15 cellular contexts compared by ENCODE assay signal in genomic region chr11:75793966-75794365, GRCh38.
"Had no signal": no experiment of that assay in that cellular context is flagged by ENCODE, and none has a peak within 500 bp of the region (broad histone marks: within the 10 kb centered on the region; RNA-seq: fewer than 3 reads in every experiment).

No MANE protein-coding gene starts in this region.

- H3K4me1 Mint-ChIP-seq: activated CD4-positive, alpha-beta memory T cell treated with anti-CD3 and anti-CD28 coated beads, Interleukin-2, amount 10 ng/mL, durations not matched to agents 7 days and 5 days had no signal

- H3K4me3 ChIP-seq: cardiac muscle cell, colonic mucosa, tibial artery, vagina had no signal

- H3K9me3 ChIP-seq: colonic mucosa, tibial artery, vagina had no signal

- H3K9me3 Mint-ChIP-seq: activated CD4-positive, alpha-beta memory T cell treated with anti-CD3 and anti-CD28 coated beads, Interleukin-2, amount 10 ng/mL, durations not matched to agents 7 days and 5 days; nephron progenitor cell had no signal

- DNase-seq: activated CD4-positive, alpha-beta memory T cell treated with anti-CD3 and anti-CD28 coated beads, Interleukin-2, amount 10 ng/mL, durations not matched to agents 7 days and 5 days; activated gamma-delta T cell; activated T-cell treated with anti-CD3 and anti-CD28 coated beads, Interleukin-2, amount 50 U/mL, for 48 hours; colonic mucosa; effector CD4-positive, alpha-beta T cell; foreskin melanocyte; nephron progenitor cell; small intestine; T-helper 9 cell; tibial artery had no signal

- H3K36me3 ChIP-seq: cardiac muscle cell, colonic mucosa, tibial artery, vagina had no signal

- H3K4me1 ChIP-seq: colonic mucosa, tibial artery, vagina had no signal

- H3K27me3 Mint-ChIP-seq: activated CD4-positive, alpha-beta memory T cell treated with anti-CD3 and anti-CD28 coated beads, Interleukin-2, amount 10 ng/mL, durations not matched to agents 7 days and 5 days; activated naive CD8-positive, alpha-beta T cell had no signal

- H3K27ac Mint-ChIP-seq: activated CD4-positive, alpha-beta memory T cell treated with anti-CD3 and anti-CD28 coated beads, Interleukin-2, amount 10 ng/mL, durations not matched to agents 7 days and 5 days; activated naive CD8-positive, alpha-beta T cell; nephron progenitor cell had no signal

- H3K36me3 Mint-ChIP-seq: activated naive CD8-positive, alpha-beta T cell had no signal

- H3K4me3 Mint-ChIP-seq: activated CD4-positive, alpha-beta memory T cell treated with anti-CD3 and anti-CD28 coated beads, Interleukin-2, amount 10 ng/mL, durations not matched to agents 7 days and 5 days; activated naive CD8-positive, alpha-beta T cell; nephron progenitor cell had no signal

- H3K27ac ChIP-seq: cardiac muscle cell, colonic mucosa, tibial artery, vagina had no signal

- FAIRE-seq: endothelial cell of umbilical vein, islet of Langerhans, small intestine had no signal
